ENCODE assay signal across 2 cellular contexts in the genomic region with DNA sequence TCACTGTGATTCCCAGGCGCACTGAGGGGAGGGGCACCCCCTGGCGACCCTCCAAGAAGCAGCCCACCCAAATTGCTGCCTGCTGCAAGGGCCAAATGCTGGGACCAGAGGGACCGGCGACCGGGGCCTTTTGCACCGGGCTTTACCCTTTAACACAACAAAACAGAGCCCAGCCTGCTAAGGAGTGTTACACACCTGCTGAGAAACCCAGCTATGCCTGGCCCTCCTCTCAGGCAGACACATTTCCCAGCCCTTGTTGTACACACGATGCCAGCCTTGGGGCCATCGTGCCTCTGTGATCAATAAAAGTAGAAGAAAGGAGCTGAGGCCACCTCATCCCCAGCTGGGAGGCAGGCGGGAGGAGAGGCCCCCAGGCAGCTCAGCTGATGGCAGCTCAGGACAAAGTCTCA.
TF ChIP-seq lines count a peak whose summit lies in the region.

No MANE protein-coding gene starts in this region.

TF ChIP-seq in GM23338, 12 proteins besides CTCF, POLR2A, EP300 and RAD21:
- TF ChIP-seq EZH2phosphoT487 (IDR thresholded peaks at IDR 0.05; ENCODE audit: unreplicated experiment) (no peak), CREB1 (CRISPR knock-in tag; IDR thresholded peaks at IDR 0.05; ENCODE audit: low read depth) (0 out of 2 replicates have a peak, but pooled peaks have one; percentile 17)
TF ChIP-seq in GM23338: peak in this region for 1.

TF ChIP-seq in IMR-90, 13 proteins besides CTCF, POLR2A, EP300 and RAD21:
- no peak for TF ChIP-seq SMC3 (IDR thresholded peaks at IDR 0.05; ENCODE audit: low read depth, low read length)
- no peak for TF ChIP-seq FOS (IDR thresholded peaks at IDR 0.05; ENCODE audit: low read depth, low read length)
- TF ChIP-seq NFE2L2 (IDR thresholded peaks at IDR 0.05; ENCODE audit: low read depth, low read length) = no peak
- no peak for TF ChIP-seq MXI1 (IDR thresholded peaks at IDR 0.05; ENCODE audit: borderline replicate concordance, low read depth, low read length)
- TF ChIP-seq MAZ (IDR thresholded peaks at IDR 0.05; ENCODE audit: borderline replicate concordance, low read depth, low read length) = no peak
- TF ChIP-seq MAFK (IDR thresholded peaks at IDR 0.05; ENCODE audit: low read depth, low read length) = no peak
- TF ChIP-seq CEBPB (IDR thresholded peaks at IDR 0.05; ENCODE audit: low read depth, low read length) = no peak
- no peak for TF ChIP-seq RCOR1 (IDR thresholded peaks at IDR 0.05; ENCODE audit: insufficient replicate concordance, low read length)
- TF ChIP-seq RFX5 (IDR thresholded peaks at IDR 0.05; ENCODE audit: low read depth, low read length) = no peak
- TF ChIP-seq, protein P1, sequence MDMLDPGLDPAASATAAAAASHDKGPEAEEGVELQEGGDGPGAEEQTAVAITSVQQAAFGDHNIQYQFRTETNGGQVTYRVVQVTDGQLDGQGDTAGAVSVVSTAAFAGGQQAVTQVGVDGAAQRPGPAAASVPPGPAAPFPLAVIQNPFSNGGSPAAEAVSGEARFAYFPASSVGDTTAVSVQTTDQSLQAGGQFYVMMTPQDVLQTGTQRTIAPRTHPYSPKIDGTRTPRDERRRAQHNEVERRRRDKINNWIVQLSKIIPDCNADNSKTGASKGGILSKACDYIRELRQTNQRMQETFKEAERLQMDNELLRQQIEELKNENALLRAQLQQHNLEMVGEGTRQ (IDR thresholded peaks at IDR 0.05; ENCODE audit: low read depth, low read length) = no peak
- TF ChIP-seq CHD1 (IDR thresholded peaks at IDR 0.05; ENCODE audit: low read depth, low read length) = no peak
- TF ChIP-seq, protein P2, sequence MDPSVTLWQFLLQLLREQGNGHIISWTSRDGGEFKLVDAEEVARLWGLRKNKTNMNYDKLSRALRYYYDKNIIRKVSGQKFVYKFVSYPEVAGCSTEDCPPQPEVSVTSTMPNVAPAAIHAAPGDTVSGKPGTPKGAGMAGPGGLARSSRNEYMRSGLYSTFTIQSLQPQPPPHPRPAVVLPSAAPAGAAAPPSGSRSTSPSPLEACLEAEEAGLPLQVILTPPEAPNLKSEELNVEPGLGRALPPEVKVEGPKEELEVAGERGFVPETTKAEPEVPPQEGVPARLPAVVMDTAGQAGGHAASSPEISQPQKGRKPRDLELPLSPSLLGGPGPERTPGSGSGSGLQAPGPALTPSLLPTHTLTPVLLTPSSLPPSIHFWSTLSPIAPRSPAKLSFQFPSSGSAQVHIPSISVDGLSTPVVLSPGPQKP (IDR thresholded peaks at IDR 0.05; ENCODE audit: borderline replicate concordance, low read depth, low read length) = no peak
- no peak for TF ChIP-seq BHLHE40 (IDR thresholded peaks at IDR 0.05; ENCODE audit: low read depth, low read length)
TF ChIP-seq in IMR-90: peak in this region for 0.
